17 cellular contexts compared by ENCODE assay signal in the genomic region with DNA sequence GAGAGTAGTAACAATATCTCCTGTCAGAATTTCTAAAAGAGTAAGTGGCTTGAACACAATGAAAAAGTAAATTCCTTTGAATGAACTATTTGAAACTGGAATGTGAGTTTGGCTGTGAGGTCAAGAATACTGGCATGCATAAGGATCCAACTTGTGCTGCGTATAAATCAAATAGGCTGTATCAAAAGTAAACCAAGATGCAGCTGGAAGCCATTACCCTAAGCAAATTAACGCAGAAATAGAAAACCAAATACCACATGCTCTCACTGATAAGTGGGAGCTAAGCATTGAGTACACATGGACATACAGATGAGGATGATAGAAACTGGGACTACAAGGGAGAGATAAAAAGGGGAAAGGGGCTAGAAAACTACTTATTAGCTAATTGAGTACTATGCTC.
"Had no signal": no experiment of that assay in that cellular context is flagged by ENCODE, and none has a peak within 500 bp of the region (broad histone marks: within the 10 kb centered on the region; RNA-seq: fewer than 3 reads in every experiment).

No MANE protein-coding gene starts in this region.

- H3K9me3 ChIP-seq: breast epithelium, tibial artery had no signal

- H3K36me3 ChIP-seq: breast epithelium, tibial artery had no signal

- ATAC-seq: activated CD4-positive, CD25-positive, alpha-beta regulatory T cell treated with anti-CD3 and anti-CD28 coated beads, Interleukin-2, amount 50 U/mL, for 24 hours; stimulated activated naive B cell treated with anti-CD40 and anti-IgM and Interleukin-4, amounts not matched to agents 10 μg/mL and 1 μg/mL and 100 μg/mL, for 72 hours had no signal

- H3K27me3 ChIP-seq: breast epithelium, tibial artery had no signal

- DNase-seq: activated CD4-positive, alpha-beta T cell treated with anti-CD3 and anti-CD28 coated beads, Interleukin-2, amount 50 U/mL, for 1 hour; activated CD8-positive, alpha-beta memory T cell treated with anti-CD3 and anti-CD28 coated beads for 24 hours; activated gamma-delta T cell treated with Interleukin-2 at 50 U/mL for 16 hours; amygdala; cerebellar nuclear complex; glutamatergic neuron; hypothalamus; kidney glomerular epithelial cell; nucleus accumbens; posterior cingulate gyrus; retina; stimulated activated CD4-positive, alpha-beta T cell treated with anti-CD3 and anti-CD28 coated beads, Interleukin-4, amount 100 ng/mL, for 1 hour; stimulated activated naive B cell treated with anti-CD40 and anti-IgM and Interleukin-4, amounts not matched to agents 10 μg/mL and 1 μg/mL and 100 μg/mL, for 72 hours; T-helper 9 cell; tibial artery had no signal

- H3K4me3 ChIP-seq: breast epithelium, tibial artery had no signal

- H3K27ac ChIP-seq: breast epithelium, tibial artery had no signal

- H3K4me1 ChIP-seq: breast epithelium, tibial artery had no signal
